ENCODE assay signal across 8 cellular contexts in genomic region chr10:43396928-43397624, GRCh38. TPM values are rescaled to one million over a fixed set of nuclear protein-coding genes. Genes with fewer than 3 reads are reported as not detected.
DNase-seq lines count a peak whose midpoint lies in the region; ATAC-seq and TF ChIP-seq lines count a peak whose summit lies in the region.

No MANE protein-coding gene starts in this region.

- ATAC-seq in GM18873 (IDR thresholded peaks at IDR 0.05; ENCODE audit: low FRiP score, unreplicated experiment) (peak; percentile 72), HG03097 (IDR thresholded peaks at IDR 0.05; ENCODE audit: low FRiP score, unreplicated experiment) (peak; percentile 77), left lung (peak; percentile 89)

- no peaks in the 10 kb centered on the region for H3K9me3 ChIP-seq in left lung

- peak overlapping the region; percentile 82 for H3K4me3 Mint-ChIP-seq in dendritic cell treated with granulocyte-macrophage colony-stimulating factor and Interleukin-4, amounts not matched to agents 40 ng/mL and 50 ng/mL, for 4 days

- POLR2A ChIA-PET in AG04449 (lab: Yijun Ruan, JAX) = interaction anchor here (2.6 kb wide), 1 partner anchor 10 kb away, joined by 15 read pairs; no protein-coding TSS in a partner anchor

- CTCF ChIA-PET in AG04449 (lab: Yijun Ruan, JAX) = interaction anchor here (0.7 kb wide), 1 partner anchor 14 kb away, joined by 3 read pairs; no protein-coding TSS in a partner anchor

- TF ChIP-seq CTCF in AG04449 (IDR thresholded peaks at IDR 0.05; ENCODE audit: insufficient read depth, low read length, missing control alignments) (no peak), left lung (IDR thresholded peaks at IDR 0.05) (no peak)

- peaks cover 0 to 41% of the 10 kb centered on the region in 2 donors for H3K36me3 ChIP-seq in left lung

- intact Hi-C loops in dendritic cell treated with granulocyte-macrophage colony-stimulating factor and Interleukin-4, amounts not matched to agents 40 ng/mL and 50 ng/mL, for 4 days (cut with micrococcal nuclease) = loop anchor here (1.0 to 5.0 kb wide), 3 partner anchors 10 to 40 kb away; partner anchors contain the start of gene ZNF487
- intact Hi-C loops in left lung (cut with DNase I) = loop anchor here in 1 of 2 donors (5.0 kb wide), 1 partner anchor 40 kb away; the partner anchor contains the start of gene ZNF487

- H3K27ac Mint-ChIP-seq in dendritic cell treated with granulocyte-macrophage colony-stimulating factor and Interleukin-4, amounts not matched to agents 40 ng/mL and 50 ng/mL, for 4 days = peak overlapping the region; percentile 83

- H3K27me3 Mint-ChIP-seq in dendritic cell treated with granulocyte-macrophage colony-stimulating factor and Interleukin-4, amounts not matched to agents 40 ng/mL and 50 ng/mL, for 4 days = no peaks in the 10 kb centered on the region

- H3K36me3 Mint-ChIP-seq in dendritic cell treated with granulocyte-macrophage colony-stimulating factor and Interleukin-4, amounts not matched to agents 40 ng/mL and 50 ng/mL, for 4 days (ENCODE audit: low read depth) = peaks cover 74% of the 10 kb centered on the region

- H3K4me3 ChIP-seq in AG04449 (ENCODE audit: low read depth, low read length) (peak overlapping the region; percentile 64), left lung (peak overlapping the region; percentile 54 to 68)

- H3K9me3 Mint-ChIP-seq in dendritic cell treated with granulocyte-macrophage colony-stimulating factor and Interleukin-4, amounts not matched to agents 40 ng/mL and 50 ng/mL, for 4 days = no peaks in the 10 kb centered on the region

- H3K27ac ChIP-seq in left lung = peak overlapping the region; percentile 98 to 99

- H3K27me3 ChIP-seq in left lung = no peaks in the 10 kb centered on the region

- peaks cover 83% of the 10 kb centered on the region for H3K4me1 Mint-ChIP-seq in dendritic cell treated with granulocyte-macrophage colony-stimulating factor and Interleukin-4, amounts not matched to agents 40 ng/mL and 50 ng/mL, for 4 days (ENCODE audit: low read depth)

- DNase-seq in AG04449 (ENCODE audit: low read depth, low spot score) (no peak), NCI-H345 treated with DMSO at 0.1 percent for 48 hours (lab: John Stamatoyannopoulos, UW; ENCODE audit: unreplicated experiment) (peak; percentile 48), left lung (peak; percentile 94 to 97)
- DNase-seq in activated CD4-positive, alpha-beta T cell treated with anti-CD3 and anti-CD28 coated beads for 48 hours = peak; percentile 91
- DNase-seq in stimulated activated CD4-positive, alpha-beta T cell treated with anti-CD3 and anti-CD28 coated beads, Interleukin-4, amount 100 ng/mL, for 1 hour = peak; percentile 69

- H3K4me1 ChIP-seq in left lung = peaks cover 27 to 81% of the 10 kb centered on the region in 2 donors

RNA-seq across cellular contexts. Expression of gene HNRNPF, which starts 11.9 kb away (rescaled TPM):
- 100 to 1,000 TPM; 161 to 230 TPM for total RNA-seq in left lung

RNA-seq across cellular contexts. Expression of gene FXYD4, which starts 25.6 kb away (rescaled TPM):
- 1 to 10 TPM; 1.0 to 6.0 TPM for total RNA-seq in left lung

RNA-seq across cellular contexts. Expression of gene ZNF487, which starts 39.8 kb away (rescaled TPM):
- total RNA-seq in left lung = 1 to 10 TPM; 4.4 to 4.7 TPM
